In genomic region chr17:57004944-57005579, GRCh38 we compare ENCODE assay signal across 7 cellular contexts.
DNase-seq lines count a peak whose midpoint lies in the region; ATAC-seq and TF ChIP-seq lines count a peak whose summit lies in the region.

No MANE protein-coding gene starts in this region.

- H3K4me3 ChIP-seq in astrocyte of the cerebellum (ENCODE audit: low read depth, low read length), result no peak overlapping the region

- H3K4me3 Mint-ChIP-seq in nephron progenitor cell, result no peak overlapping the region

- ATAC-seq in GM18517 (IDR thresholded peaks at IDR 0.05; ENCODE audit: unreplicated experiment) (peak; percentile 85), GM21737 (IDR thresholded peaks at IDR 0.05; ENCODE audit: unreplicated experiment) (peak; percentile 82)

- no peaks in the 10 kb centered on the region for H3K27me3 Mint-ChIP-seq in nephron progenitor cell (ENCODE audit: low read depth, poor library complexity)

- H3K36me3 Mint-ChIP-seq in nephron progenitor cell (ENCODE audit: low read depth), result peaks cover 9% of the 10 kb centered on the region

- TF ChIP-seq RAD21 in Ishikawa (IDR thresholded peaks at IDR 0.05; ENCODE audit: low read depth), result peak; percentile 38

- TF ChIP-seq CTCF in astrocyte of the cerebellum (IDR thresholded peaks at IDR 0.05; ENCODE audit: low read depth, low read length, missing control alignments) (peak; percentile 30), nephron progenitor cell (IDR thresholded peaks at IDR 0.05) (peak; percentile 17)

- peaks cover 13% of the 10 kb centered on the region for H3K4me1 Mint-ChIP-seq in nephron progenitor cell

- no peaks in the 10 kb centered on the region for H3K9me3 Mint-ChIP-seq in nephron progenitor cell

- DNase-seq in astrocyte of the cerebellum (ENCODE audit: low read depth) (no peak), nephron progenitor cell (no peak), NCI-H1092 treated with DMSO at 0.1 percent for 48 hours (lab: John Stamatoyannopoulos, UW) (no peak)
- DNase-seq in activated CD4-positive, alpha-beta T cell treated with anti-CD3 and anti-CD28 coated beads for 1 hour, result no peak

- no peak for TF ChIP-seq EP300 in Ishikawa (IDR thresholded peaks at IDR 0.05; ENCODE audit: borderline replicate concordance)

- in situ Hi-C loops in astrocyte of the cerebellum (cut with HindIII; ENCODE audit: low sequenced_read_pairs), result no loop called here

- no peak overlapping the region for H3K27ac Mint-ChIP-seq in nephron progenitor cell

TF ChIP-seq in Ishikawa, 13 proteins besides CTCF, POLR2A, EP300 and RAD21:
- TF ChIP-seq REST (IDR thresholded peaks at IDR 0.05; ENCODE audit: low read depth) (no peak), USF1 (IDR thresholded peaks at IDR 0.05) (no peak), NFIC (IDR thresholded peaks at IDR 0.05) (no peak), EGR1 (IDR thresholded peaks at IDR 0.05) (no peak), MAX (IDR thresholded peaks at IDR 0.05) (no peak), FOXM1 (IDR thresholded peaks at IDR 0.05; ENCODE audit: borderline replicate concordance, low read depth) (no peak), TCF12 (IDR thresholded peaks at IDR 0.05; ENCODE audit: low read depth) (no peak), YY1 (IDR thresholded peaks at IDR 0.05; ENCODE audit: low read depth) (no peak), ZBTB7A (IDR thresholded peaks at IDR 0.05; ENCODE audit: low read depth) (no peak), CREB1 (IDR thresholded peaks at IDR 0.05; ENCODE audit: low read depth) (no peak), TEAD4 (IDR thresholded peaks at IDR 0.05) (no peak), TAF1 (IDR thresholded peaks at IDR 0.05; ENCODE audit: low read depth) (no peak), CEBPB (IDR thresholded peaks at IDR 0.05) (no peak)
